In the genomic region with DNA sequence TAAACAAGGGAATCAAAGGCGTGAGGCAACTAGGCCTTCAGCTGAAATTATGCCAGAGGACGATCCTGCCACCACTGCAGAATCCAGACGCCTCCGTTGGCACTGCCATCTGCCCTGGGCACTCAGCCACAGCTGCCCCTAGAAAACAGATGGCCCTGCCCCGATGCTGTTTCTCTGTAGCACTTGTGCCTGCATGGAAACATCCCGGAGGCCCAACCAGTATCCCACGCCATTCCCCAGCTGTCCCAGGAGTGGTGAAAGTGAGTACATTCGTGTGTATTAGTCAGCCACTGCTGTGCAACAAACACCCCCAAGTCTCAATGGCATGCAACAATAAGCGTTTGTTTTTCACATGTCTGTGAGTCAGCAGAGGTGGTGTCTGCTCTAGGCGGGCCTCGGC, we compare ENCODE assay signal across 1 cellular context.
TF ChIP-seq lines count a peak whose summit lies in the region.

No MANE protein-coding gene starts in this region.

TF ChIP-seq in K562, 482 proteins besides CTCF, POLR2A, EP300 and RAD21:
- 0 out of 2 replicates have a peak, but pooled peaks have one; percentile 65 for TF ChIP-seq CBX1 (IDR thresholded peaks at IDR 0.05; ENCODE audit: low read depth)
- 0 out of 4 replicates have a peak, but pooled peaks of 1 of the 2 experiments have one; percentile 27 for TF ChIP-seq KDM1A (IDR thresholded peaks at IDR 0.05)
- peak in 1 of 2 experiments; percentile 67; a peak in 2 of 3 replicates for TF ChIP-seq CBX3 (IDR thresholded peaks at IDR 0.05; ENCODE audit: borderline replicate concordance in 1 of 2, low read length in 2 of 2)
- no peak for TF ChIP-seq RBM34 (IDR thresholded peaks at IDR 0.05; ENCODE audit: borderline replicate concordance, insufficient read depth, low read length)
- no peak for TF ChIP-seq ZNF347 (CRISPR knock-in tag; IDR thresholded peaks at IDR 0.05; ENCODE audit: low read depth)
- TF ChIP-seq BCOR (IDR thresholded peaks at IDR 0.05): peak; percentile 76; the same call in 1 of the 2 replicates
